In the genomic region with DNA sequence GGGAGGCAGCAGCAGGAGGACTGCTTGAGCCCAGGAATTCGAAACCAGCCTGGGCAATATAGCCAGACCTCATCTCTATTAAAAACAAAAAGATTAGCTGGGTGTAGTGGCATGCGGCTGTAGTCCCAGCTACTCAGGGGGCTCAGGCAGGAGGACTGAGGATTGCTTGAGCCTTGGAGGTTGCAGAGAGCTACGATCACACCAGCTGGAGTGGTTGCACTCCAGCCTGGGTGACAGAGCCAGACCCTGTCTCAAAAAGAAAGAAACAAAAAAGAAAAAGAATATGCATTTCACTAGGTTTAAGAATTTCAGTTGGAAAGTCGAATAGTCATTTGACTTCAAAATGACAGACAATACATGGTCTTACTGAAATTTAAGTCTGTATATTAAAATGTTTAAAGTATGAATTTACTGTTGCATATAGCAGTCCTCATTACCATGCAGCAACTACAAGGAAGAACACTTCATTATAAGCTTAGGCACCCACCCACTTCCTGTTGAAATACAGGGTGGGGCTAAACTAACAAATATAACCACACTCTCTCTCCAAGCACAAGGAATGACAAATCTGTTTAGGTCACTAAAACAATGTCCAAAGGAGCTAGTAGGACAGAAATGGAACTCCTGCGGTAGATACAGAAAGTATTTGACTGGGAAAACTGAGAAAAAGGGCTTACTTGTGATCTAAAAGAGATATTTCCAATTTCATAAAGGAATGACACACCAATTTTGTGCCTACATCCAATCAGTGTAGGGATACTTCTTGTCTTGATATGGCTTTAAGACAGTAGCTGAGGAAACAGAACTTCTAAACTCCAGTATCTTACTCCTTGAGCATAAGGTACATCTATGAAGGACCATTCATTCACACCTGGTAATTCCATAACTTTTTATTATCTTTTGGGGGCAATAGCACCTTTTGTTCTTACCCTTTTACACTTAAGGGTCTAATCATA, we compare ENCODE assay signal across 8 cellular contexts. TPM values are rescaled to one million over a fixed set of nuclear protein-coding genes. Genes with fewer than 3 reads are reported as not detected.
A peak's percentile ranks its signal among the peaks of the same experiment; 100 is the strongest.
DNase-seq lines count a peak whose midpoint lies in the region; ATAC-seq and TF ChIP-seq lines count a peak whose summit lies in the region.

No MANE protein-coding gene starts in this region.

- peaks cover 68% of the 10 kb centered on the region for H3K4me1 ChIP-seq in Karpas-422 (ENCODE audit: low read length)

- H3K9me3 Mint-ChIP-seq in Calu3 (ENCODE audit: low read depth, unreplicated experiment): no peaks in the 10 kb centered on the region
- H3K9me3 Mint-ChIP-seq in activated naive CD8-positive, alpha-beta T cell treated with anti-CD3 and anti-CD28 coated beads, Interleukin-2, amount 10 ng/mL, durations not matched to agents 7 days and 5 days: no peaks in the 10 kb centered on the region
- no peaks in the 10 kb centered on the region for H3K9me3 Mint-ChIP-seq in stimulated activated naive CD8-positive, alpha-beta T cell treated with anti-CD3 and anti-CD28 coated beads, Interleukin-15, Interleukin-2, amounts not matched to agents 100 ng/mL and 50 ng/mL, for 24 hours

- no peaks in the 10 kb centered on the region for H3K36me3 Mint-ChIP-seq in Calu3 (ENCODE audit: insufficient read depth, unreplicated experiment)
- peaks cover 23% of the 10 kb centered on the region for H3K36me3 Mint-ChIP-seq in activated naive CD8-positive, alpha-beta T cell treated with anti-CD3 and anti-CD28 coated beads, Interleukin-2, amount 10 ng/mL, durations not matched to agents 7 days and 5 days
- peaks cover 12% of the 10 kb centered on the region for H3K36me3 Mint-ChIP-seq in stimulated activated naive CD8-positive, alpha-beta T cell treated with anti-CD3 and anti-CD28 coated beads, Interleukin-15, Interleukin-2, amounts not matched to agents 100 ng/mL and 50 ng/mL, for 24 hours (ENCODE audit: low read depth)

- peak overlapping the region; percentile 30 for H3K4me3 Mint-ChIP-seq in Calu3 (ENCODE audit: low read depth, unreplicated experiment)
- peak overlapping the region; percentile 50 for H3K4me3 Mint-ChIP-seq in activated naive CD8-positive, alpha-beta T cell treated with anti-CD3 and anti-CD28 coated beads, Interleukin-2, amount 10 ng/mL, durations not matched to agents 7 days and 5 days
- peak overlapping the region; percentile 8 for H3K4me3 Mint-ChIP-seq in stimulated activated naive CD8-positive, alpha-beta T cell treated with anti-CD3 and anti-CD28 coated beads, Interleukin-15, Interleukin-2, amounts not matched to agents 100 ng/mL and 50 ng/mL, for 24 hours

- BruUV-seq in Calu3 (replicated peaks; lab: Mats Ljungman, UMichigan): TSS peak; percentile 89

- no peaks in the 10 kb centered on the region for H3K9me3 ChIP-seq in Karpas-422 (ENCODE audit: low read length)

- no peak overlapping the region for H2AFZ ChIP-seq in Karpas-422 (ENCODE audit: low read length)

- peaks cover 88% of the 10 kb centered on the region for H3K79me2 ChIP-seq in Karpas-422 (ENCODE audit: low read length)

- peak overlapping the region; percentile 71 for H3K27ac Mint-ChIP-seq in Calu3 (ENCODE audit: unreplicated experiment)
- H3K27ac Mint-ChIP-seq in activated naive CD8-positive, alpha-beta T cell treated with anti-CD3 and anti-CD28 coated beads, Interleukin-2, amount 10 ng/mL, durations not matched to agents 7 days and 5 days: peak overlapping the region; percentile 75
- peak overlapping the region; percentile 54 for H3K27ac Mint-ChIP-seq in stimulated activated naive CD8-positive, alpha-beta T cell treated with anti-CD3 and anti-CD28 coated beads, Interleukin-15, Interleukin-2, amounts not matched to agents 100 ng/mL and 50 ng/mL, for 24 hours

- peak overlapping the region; percentile 59 for H3K4me2 ChIP-seq in Karpas-422 (ENCODE audit: low read depth, low read length, poor library complexity, severe bottlenecking)

- no peaks in the 10 kb centered on the region; the same call in 1 of the 2 replicates for H4K20me1 ChIP-seq in Karpas-422 (ENCODE audit: insufficient read depth, low read depth, low read length)

- peaks cover 24% of the 10 kb centered on the region for H3K4me1 Mint-ChIP-seq in Calu3 (ENCODE audit: low read depth, unreplicated experiment)
- H3K4me1 Mint-ChIP-seq in activated naive CD8-positive, alpha-beta T cell treated with anti-CD3 and anti-CD28 coated beads, Interleukin-2, amount 10 ng/mL, durations not matched to agents 7 days and 5 days: peaks cover 46% of the 10 kb centered on the region
- H3K4me1 Mint-ChIP-seq in stimulated activated naive CD8-positive, alpha-beta T cell treated with anti-CD3 and anti-CD28 coated beads, Interleukin-15, Interleukin-2, amounts not matched to agents 100 ng/mL and 50 ng/mL, for 24 hours (ENCODE audit: low read depth): peaks cover 81% of the 10 kb centered on the region

- POLR2A ChIA-PET in activated naive CD8-positive, alpha-beta T cell treated with anti-CD3 and anti-CD28 coated beads, Interleukin-2, amount 10 ng/mL, durations not matched to agents 7 days and 5 days (lab: Charles Lee): interaction anchor here (0.8 to 1.5 kb wide), 4 partner anchors 12 to 86 kb away, joined by 3 to 6 read pairs (median 3); no protein-coding TSS in a partner anchor

- peak; percentile 84 for ATAC-seq in activated naive CD8-positive, alpha-beta T cell treated with anti-CD3 and anti-CD28 coated beads, Interleukin-2, amount 10 ng/mL, durations not matched to agents 7 days and 5 days (ENCODE audit: low read depth)
- no peak for ATAC-seq in HG03442 (IDR thresholded peaks at IDR 0.05; ENCODE audit: unreplicated experiment)

- peak overlapping the region; percentile 32 for H3K9ac ChIP-seq in Karpas-422 (ENCODE audit: low read length)

- no peaks in the 10 kb centered on the region for H3K27me3 Mint-ChIP-seq in Calu3 (ENCODE audit: unreplicated experiment)
- H3K27me3 Mint-ChIP-seq in activated naive CD8-positive, alpha-beta T cell treated with anti-CD3 and anti-CD28 coated beads, Interleukin-2, amount 10 ng/mL, durations not matched to agents 7 days and 5 days: no peaks in the 10 kb centered on the region
- no peaks in the 10 kb centered on the region for H3K27me3 Mint-ChIP-seq in stimulated activated naive CD8-positive, alpha-beta T cell treated with anti-CD3 and anti-CD28 coated beads, Interleukin-15, Interleukin-2, amounts not matched to agents 100 ng/mL and 50 ng/mL, for 24 hours

- no peak for TF ChIP-seq CTCF in Calu3 (IDR thresholded peaks at IDR 0.05; ENCODE audit: unreplicated experiment)

- DNase-seq in Calu3: peak; percentile 33
- peak; percentile 59 for DNase-seq in Karpas-422
- DNase-seq in activated naive CD8-positive, alpha-beta T cell treated with anti-CD3 and anti-CD28 coated beads, Interleukin-2, amount 10 ng/mL, durations not matched to agents 7 days and 5 days: no peak
- peak; percentile 73 for DNase-seq in hepatic stellate cell (ENCODE audit: low spot score)
- DNase-seq in nucleus accumbens (lab: John Stamatoyannopoulos, UW): no peak
- DNase-seq in NCI-H1417 treated with DMSO at 0.1 percent for 48 hours (lab: John Stamatoyannopoulos, UW): no peak

- H3K36me3 ChIP-seq in Karpas-422 (ENCODE audit: insufficient read depth, low read length): no peaks in the 10 kb centered on the region

- CTCF ChIA-PET in Calu3 (lab: Charles Lee): interaction anchor here (0.5 to 1.4 kb wide), 8 partner anchors 19 to 289 kb away, joined by 3 to 15 read pairs (median 4); partner anchors contain the start of genes FAM76A and WASF2

- H3K27me3 ChIP-seq in Karpas-422 (ENCODE audit: low read length): no peaks in the 10 kb centered on the region

- intact Hi-C loops in Calu3 (cut with micrococcal nuclease; ENCODE audit: unreplicated experiment): no loop called here

- peak overlapping the region; percentile 80 for H3K27ac ChIP-seq in Karpas-422 (ENCODE audit: low read length)

- peak overlapping the region; percentile 37 for H3K4me3 ChIP-seq in Karpas-422 (ENCODE audit: low read length)

- no peaks in the 10 kb centered on the region for H3K9me2 ChIP-seq in Karpas-422 (replicated peaks; ENCODE audit: insufficient read depth, low read length)

RNA-seq across cellular contexts. Expression of gene GPR3, which starts 44.1 kb away (rescaled TPM):
- 1.3 and 1.9 TPM in 2 replicates for total RNA-seq in Calu3 (2022)
- total RNA-seq in Karpas-422 (2014; rRNA removed; shearing (Covaris generic); ENCODE audit: low replicate concordance): 3.6 and 3.7 TPM in 2 replicates
- total RNA-seq in activated naive CD8-positive, alpha-beta T cell treated with anti-CD3 and anti-CD28 coated beads, Interleukin-2, amount 10 ng/mL, durations not matched to agents 7 days and 5 days: under 1 TPM; 0.42 to 0.43 TPM

RNA-seq across cellular contexts. Expression of gene CD164L2, which starts 53.3 kb away (rescaled TPM):
- not detected in 2 replicates for total RNA-seq in Calu3 (2022)
- 0.22 TPM in 1 of 2 replicates, not detected in the other for total RNA-seq in Karpas-422 (2014; rRNA removed; shearing (Covaris generic); ENCODE audit: low replicate concordance)
- total RNA-seq in activated naive CD8-positive, alpha-beta T cell treated with anti-CD3 and anti-CD28 coated beads, Interleukin-2, amount 10 ng/mL, durations not matched to agents 7 days and 5 days: not detected

RNA-seq across cellular contexts. Expression of gene WASF2, which starts 53.5 kb away (rescaled TPM):
- total RNA-seq in Calu3 (2022): 79.5 and 84.2 TPM in 2 replicates
- total RNA-seq in Karpas-422 (2014; rRNA removed; shearing (Covaris generic); ENCODE audit: low replicate concordance): 20.2 and 21.7 TPM in 2 replicates
- total RNA-seq in activated naive CD8-positive, alpha-beta T cell treated with anti-CD3 and anti-CD28 coated beads, Interleukin-2, amount 10 ng/mL, durations not matched to agents 7 days and 5 days: 100 to 1,000 TPM; 139 to 148 TPM

Comparison
In these comparisons a context has a peak if more than half of its experiments do, and no peak if none do; other contexts are left out.
1. DNase-seq: peak in Calu3 (single experiment), Karpas-422 (single experiment) and hepatic stellate cell (single experiment); none in activated naive CD8-positive, alpha-beta T cell treated with anti-CD3 and anti-CD28 coated beads, Interleukin-2, amount 10 ng/mL, durations not matched to agents 7 days and 5 days (single experiment), nucleus accumbens (0 of 56) and NCI-H1417 treated with DMSO at 0.1 percent for 48 hours (single experiment).
2. Peak in every context shown above with its lines, with median percentiles within 50 percentile points of each other: H3K27ac Mint-ChIP-seq and H3K4me3 Mint-ChIP-seq.